In genomic region chr10:6379015-6379776, GRCh38 we compare ENCODE assay signal across 30 cellular contexts.
"Had no signal": no experiment of that assay in that cellular context is flagged by ENCODE, and none has a peak within 500 bp of the region (broad histone marks: within the 10 kb centered on the region; RNA-seq: fewer than 3 reads in every experiment).

No MANE protein-coding gene starts in this region.

- H3K27ac ChIP-seq: colonic mucosa, parathyroid adenoma, psoas muscle, sigmoid colon, stomach, thyroid gland, upper lobe of left lung, vagina, WERI-Rb-1 had no signal

- H2AFZ ChIP-seq: parathyroid adenoma had no signal

- H3K27me3 Mint-ChIP-seq: naive thymus-derived CD4-positive, alpha-beta T cell; T-helper 17 cell had no signal

- H3K36me3 ChIP-seq: colonic mucosa, sigmoid colon, stomach, thyroid gland, upper lobe of left lung, vagina, WERI-Rb-1 had no signal

- H3K27ac Mint-ChIP-seq: activated CD8-positive, alpha-beta memory T cell treated with anti-CD3 and anti-CD28 coated beads, Interleukin-2, amount 10 ng/mL, durations not matched to agents 7 days and 5 days; activated CD8-positive, alpha-beta T cell treated with anti-CD3 and anti-CD28 coated beads, Interleukin-2, amount 10 ng/mL, durations not matched to agents 7 days and 5 days; activated naive CD4-positive, alpha-beta T cell treated with anti-CD3 and anti-CD28 coated beads, Interleukin-2, amount 50 U/mL, for 72 hours; mesothelial cell of epicardium; stimulated activated naive B cell treated with anti-CD40 and anti-IgM and Interleukin-4, amounts not matched to agents 10 μg/mL and 1 μg/mL and 100 μg/mL, for 72 hours; T-helper 17 cell had no signal

- H3K9ac ChIP-seq: parathyroid adenoma had no signal

- H3K4me1 Mint-ChIP-seq: mesothelial cell of epicardium, neural crest cell had no signal

- H3K4me2 ChIP-seq: smooth muscle cell had no signal

- H3K4me1 ChIP-seq: colonic mucosa, parathyroid adenoma, psoas muscle, thyroid gland had no signal

- H3K79me2 ChIP-seq: parathyroid adenoma had no signal

- DNase-seq: activated CD4-positive, alpha-beta T cell treated with anti-CD3 and anti-CD28 coated beads, Interleukin-2, amount 50 U/mL, for 1 hour; activated CD8-positive, alpha-beta memory T cell treated with anti-CD3 and anti-CD28 coated beads, Interleukin-2, amount 10 ng/mL, durations not matched to agents 7 days and 5 days; activated CD8-positive, alpha-beta T cell treated with anti-CD3 and anti-CD28 coated beads, Interleukin-2, amount 10 ng/mL, durations not matched to agents 7 days and 5 days; activated naive CD4-positive, alpha-beta T cell; activated T-cell treated with anti-CD3 and anti-CD28 coated beads, Interleukin-2, amount 50 U/mL, for 48 hours; anterior cingulate cortex; colonic mucosa; effector CD8-positive, alpha-beta T cell; foreskin melanocyte; left ventricle myocardium superior; naive thymus-derived CD4-positive, alpha-beta T cell; occipital lobe; psoas muscle; sigmoid colon; stimulated activated CD4-positive, alpha-beta T cell treated with anti-CD3 and anti-CD28 coated beads, Interleukin-1b, Interleukin-23, amount 100 ng/mL, for 48 hours; stimulated activated naive B cell treated with anti-CD40 and anti-IgM and Interleukin-4, amounts not matched to agents 10 μg/mL and 1 μg/mL and 100 μg/mL, for 72 hours; stomach; T-helper 17 cell; T1000; thyroid gland; upper lobe of left lung; WERI-Rb-1 had no signal

- H3K27me3 ChIP-seq: colonic mucosa, sigmoid colon, stomach, thyroid gland, upper lobe of left lung, vagina had no signal

- ATAC-seq: activated CD4-positive, CD25-positive, alpha-beta regulatory T cell treated with anti-CD3 and anti-CD28 coated beads, Interleukin-2, amount 50 U/mL, for 24 hours; activated CD8-positive, alpha-beta memory T cell treated with anti-CD3 and anti-CD28 coated beads, Interleukin-2, amount 10 ng/mL, durations not matched to agents 7 days and 5 days; activated CD8-positive, alpha-beta T cell treated with anti-CD3 and anti-CD28 coated beads, Interleukin-2, amount 10 ng/mL, durations not matched to agents 7 days and 5 days; activated naive CD4-positive, alpha-beta T cell treated with anti-CD3 and anti-CD28 coated beads, Interleukin-2, amount 50 U/mL, for 72 hours; esophagus mucosa; left ventricle myocardium superior; naive thymus-derived CD4-positive, alpha-beta T cell; psoas muscle; stimulated activated naive B cell treated with anti-CD40 and anti-IgM and Interleukin-4, amounts not matched to agents 10 μg/mL and 1 μg/mL and 100 μg/mL, for 72 hours; T-helper 17 cell had no signal

- H3K9me3 ChIP-seq: colonic mucosa, thyroid gland had no signal

- H3K4me3 Mint-ChIP-seq: activated CD8-positive, alpha-beta memory T cell treated with anti-CD3 and anti-CD28 coated beads, Interleukin-2, amount 10 ng/mL, durations not matched to agents 7 days and 5 days; activated CD8-positive, alpha-beta T cell treated with anti-CD3 and anti-CD28 coated beads, Interleukin-2, amount 10 ng/mL, durations not matched to agents 7 days and 5 days; mesothelial cell of epicardium; naive thymus-derived CD4-positive, alpha-beta T cell; neural crest cell; stimulated activated naive B cell treated with anti-CD40 and anti-IgM and Interleukin-4, amounts not matched to agents 10 μg/mL and 1 μg/mL and 100 μg/mL, for 72 hours; T-helper 17 cell had no signal

- H3K4me3 ChIP-seq: colonic mucosa, psoas muscle, sigmoid colon, smooth muscle cell, stomach, thyroid gland, upper lobe of left lung, vagina had no signal
